Comparison of ENCODE assay signal across 16 cellular contexts in genomic region chr18:51182824-51183223, GRCh38. TPM values are rescaled to one million over a fixed set of nuclear protein-coding genes. Genes with fewer than 3 reads are reported as not detected.
DNase-seq lines count a peak whose midpoint lies in the region; FAIRE-seq and TF ChIP-seq lines count a peak whose summit lies in the region.
"Had no signal": no experiment of that assay in that cellular context is flagged by ENCODE, and none has a peak within 500 bp of the region (broad histone marks: within the 10 kb centered on the region; RNA-seq: fewer than 3 reads in every experiment).

No MANE protein-coding gene starts in this region.

- H3K9me3 ChIP-seq in smooth muscle cell (replicated peaks; ENCODE audit: low read depth) = no peaks in the 10 kb centered on the region
- H3K9me3 ChIP-seq: A549 had no signal

- no peaks in the 10 kb centered on the region for H3K9me3 Mint-ChIP-seq in activated T-cell treated with anti-CD3 and anti-CD28 coated beads, Interleukin-2, amount 50 U/mL, for 24 hours
- no peaks in the 10 kb centered on the region for H3K9me3 Mint-ChIP-seq in activated T-helper 2 cell treated with anti-CD3 and anti-CD28 coated beads, Interferon-gamma antibody, Interleukin-2, Interleukin-4, amounts not matched to agents 10 μg/mL and 5 μg/mL and 100 μg/mL, durations not matched to agents 14 hours and 24 hours and 36 hours
- no peaks in the 10 kb centered on the region for H3K9me3 Mint-ChIP-seq in T-helper 2 cell treated with Interferon-gamma antibody and Interleukin-4, amounts not matched to agents 5 μg/mL and 100 μg/mL, for 36 hours

- no peak overlapping the region for H3K4me3 Mint-ChIP-seq in activated T-cell treated with anti-CD3 and anti-CD28 coated beads, Interleukin-2, amount 50 U/mL, for 24 hours
- no peak overlapping the region for H3K4me3 Mint-ChIP-seq in activated T-helper 2 cell treated with anti-CD3 and anti-CD28 coated beads, Interferon-gamma antibody, Interleukin-2, Interleukin-4, amounts not matched to agents 10 μg/mL and 5 μg/mL and 100 μg/mL, durations not matched to agents 14 hours and 24 hours and 36 hours (ENCODE audit: low read depth)
- no peak overlapping the region for H3K4me3 Mint-ChIP-seq in T-helper 2 cell treated with Interferon-gamma antibody and Interleukin-4, amounts not matched to agents 5 μg/mL and 100 μg/mL, for 36 hours

- H2AFZ ChIP-seq in smooth muscle cell (ENCODE audit: low read depth) = no peak overlapping the region

- peak overlapping the region; percentile 67 for H3K27ac Mint-ChIP-seq in activated T-cell treated with anti-CD3 and anti-CD28 coated beads, Interleukin-2, amount 50 U/mL, for 24 hours
- peak overlapping the region; percentile 11 for H3K27ac Mint-ChIP-seq in activated T-helper 2 cell treated with anti-CD3 and anti-CD28 coated beads, Interferon-gamma antibody, Interleukin-2, Interleukin-4, amounts not matched to agents 10 μg/mL and 5 μg/mL and 100 μg/mL, durations not matched to agents 14 hours and 24 hours and 36 hours
- no peak overlapping the region for H3K27ac Mint-ChIP-seq in T-helper 2 cell treated with Interferon-gamma antibody and Interleukin-4, amounts not matched to agents 5 μg/mL and 100 μg/mL, for 36 hours

- peaks cover 100% of the 10 kb centered on the region for H4K20me1 ChIP-seq in smooth muscle cell (ENCODE audit: low read depth)

- H3F3A ChIP-seq in smooth muscle cell (ENCODE audit: low read depth) = peaks cover 4% of the 10 kb centered on the region

- DNase-seq in activated T-cell treated with anti-CD3 and anti-CD28 coated beads, Interleukin-2, amount 50 U/mL, for 24 hours = no peak
- DNase-seq in activated T-cell treated with anti-CD3 and anti-CD28 coated beads, Interleukin-2, amount 50 U/mL, for 48 hours = no peak
- DNase-seq in GM19239 (ENCODE audit: insufficient read length, low spot score) (no peak), smooth muscle cell (lab: John Stamatoyannopoulos, UW; ENCODE audit: unreplicated experiment) (no peak), NCI-H82 treated with DMSO at 0.1 percent for 48 hours (lab: John Stamatoyannopoulos, UW; ENCODE audit: unreplicated experiment) (no peak), Kasumi-1 (lab: John Stamatoyannopoulos, UW) (no peak)
- DNase-seq in activated T-helper 2 cell treated with anti-CD3 and anti-CD28 coated beads, Interferon-gamma antibody, Interleukin-2, Interleukin-4, amounts not matched to agents 10 μg/mL and 5 μg/mL and 100 μg/mL, durations not matched to agents 14 hours and 24 hours and 36 hours (ENCODE audit: low spot score) = no peak
- no peak for DNase-seq in T-helper 2 cell treated with Interferon-gamma antibody and Interleukin-4, amounts not matched to agents 5 μg/mL and 100 μg/mL, for 36 hours (ENCODE audit: low spot score)
- DNase-seq: NCI-H1092, NCI-H1694 treated with DMSO at 0.1 percent for 48 hours, NCI-H345, NCI-H69, Right ventricle myocardium superior had no signal

- no peaks in the 10 kb centered on the region for H3K27me3 ChIP-seq in smooth muscle cell (ENCODE audit: low read depth)

- H3K9ac ChIP-seq in smooth muscle cell (ENCODE audit: low read depth) = no peak overlapping the region

- H3K79me2 ChIP-seq in smooth muscle cell (ENCODE audit: low read depth) = peaks cover 100% of the 10 kb centered on the region

- intact Hi-C loops in activated T-helper 2 cell treated with anti-CD3 and anti-CD28 coated beads, Interferon-gamma antibody, Interleukin-2, Interleukin-4, amounts not matched to agents 10 μg/mL and 5 μg/mL and 100 μg/mL, durations not matched to agents 14 hours and 24 hours and 36 hours (cut with micrococcal nuclease) = no loop called here

- H3K4me1 Mint-ChIP-seq in activated T-cell treated with anti-CD3 and anti-CD28 coated beads, Interleukin-2, amount 50 U/mL, for 24 hours (ENCODE audit: low read depth) = peaks cover 72% of the 10 kb centered on the region
- peaks cover 55% of the 10 kb centered on the region for H3K4me1 Mint-ChIP-seq in activated T-helper 2 cell treated with anti-CD3 and anti-CD28 coated beads, Interferon-gamma antibody, Interleukin-2, Interleukin-4, amounts not matched to agents 10 μg/mL and 5 μg/mL and 100 μg/mL, durations not matched to agents 14 hours and 24 hours and 36 hours (ENCODE audit: low read depth)
- peaks cover 40% of the 10 kb centered on the region for H3K4me1 Mint-ChIP-seq in T-helper 2 cell treated with Interferon-gamma antibody and Interleukin-4, amounts not matched to agents 5 μg/mL and 100 μg/mL, for 36 hours (ENCODE audit: low read depth)

- FAIRE-seq in GM19239 (lab: Jason Lieb, UNC) = peak; percentile 8
- FAIRE-seq: A549, K562 had no signal

- peak overlapping the region; percentile 30 for H3K27ac ChIP-seq in smooth muscle cell (ENCODE audit: low read depth)
- H3K27ac ChIP-seq: A549, C4-2B had no signal

- H3K4me1 ChIP-seq in smooth muscle cell (ENCODE audit: low read depth) = peaks cover 4% of the 10 kb centered on the region
- H3K4me1 ChIP-seq: A549 had no signal

- no peak overlapping the region for H3K4me2 ChIP-seq in smooth muscle cell
- H3K4me2 ChIP-seq: A549 had no signal

- H3K4me3 ChIP-seq in smooth muscle cell = no peak overlapping the region
- H3K4me3 ChIP-seq: A549, K562 had no signal

- H3K36me3 Mint-ChIP-seq in activated T-cell treated with anti-CD3 and anti-CD28 coated beads, Interleukin-2, amount 50 U/mL, for 24 hours (ENCODE audit: low read depth) = peaks cover 73% of the 10 kb centered on the region
- H3K36me3 Mint-ChIP-seq in activated T-helper 2 cell treated with anti-CD3 and anti-CD28 coated beads, Interferon-gamma antibody, Interleukin-2, Interleukin-4, amounts not matched to agents 10 μg/mL and 5 μg/mL and 100 μg/mL, durations not matched to agents 14 hours and 24 hours and 36 hours (ENCODE audit: low read depth) = peaks cover 44% of the 10 kb centered on the region
- H3K36me3 Mint-ChIP-seq in T-helper 2 cell treated with Interferon-gamma antibody and Interleukin-4, amounts not matched to agents 5 μg/mL and 100 μg/mL, for 36 hours (ENCODE audit: low read depth) = peaks cover 23% of the 10 kb centered on the region

- no peak for TF ChIP-seq CTCF in smooth muscle cell (IDR thresholded peaks at IDR 0.05; ENCODE audit: borderline replicate concordance, insufficient read depth, poor library complexity, severe bottlenecking)

- H3K27me3 Mint-ChIP-seq in activated T-cell treated with anti-CD3 and anti-CD28 coated beads, Interleukin-2, amount 50 U/mL, for 24 hours = no peaks in the 10 kb centered on the region
- no peaks in the 10 kb centered on the region for H3K27me3 Mint-ChIP-seq in activated T-helper 2 cell treated with anti-CD3 and anti-CD28 coated beads, Interferon-gamma antibody, Interleukin-2, Interleukin-4, amounts not matched to agents 10 μg/mL and 5 μg/mL and 100 μg/mL, durations not matched to agents 14 hours and 24 hours and 36 hours (ENCODE audit: low read depth)
- no peaks in the 10 kb centered on the region for H3K27me3 Mint-ChIP-seq in T-helper 2 cell treated with Interferon-gamma antibody and Interleukin-4, amounts not matched to agents 5 μg/mL and 100 μg/mL, for 36 hours (ENCODE audit: low read depth)

- H3K36me3 ChIP-seq in smooth muscle cell (ENCODE audit: low read depth) = no peaks in the 10 kb centered on the region

RNA-seq across cellular contexts. Expression of gene MEX3C, which starts 14.7 kb away (rescaled TPM):
- total RNA-seq in activated T-helper 2 cell treated with anti-CD3 and anti-CD28 coated beads, Interferon-gamma antibody, Interleukin-2, Interleukin-4, amounts not matched to agents 10 μg/mL and 5 μg/mL and 100 μg/mL, durations not matched to agents 14 hours and 24 hours and 36 hours = 48.6 and 49.3 TPM in 2 replicates
- 81.4 and 97.4 TPM in 2 replicates for total RNA-seq in smooth muscle cell
- 28.7 and 34.4 TPM in 2 replicates for polyA plus RNA-seq in smooth muscle cell
